ENCODE assay signal across 15 cellular contexts in genomic region chr4:174672276-174672675, GRCh38.
"Had no signal": no experiment of that assay in that cellular context is flagged by ENCODE, and none has a peak within 500 bp of the region (broad histone marks: within the 10 kb centered on the region; RNA-seq: fewer than 3 reads in every experiment).

No MANE protein-coding gene starts in this region.

- H3K27ac ChIP-seq: lower lobe of right lung, parathyroid adenoma had no signal

- H3K36me3 ChIP-seq: lower lobe of right lung had no signal

- H2AFZ ChIP-seq: parathyroid adenoma had no signal

- H3K4me3 ChIP-seq: lower lobe of right lung had no signal

- H3K4me3 Mint-ChIP-seq: activated CD8-positive, alpha-beta memory T cell treated with anti-CD3 and anti-CD28 coated beads, Interleukin-2, amount 10 ng/mL, durations not matched to agents 7 days and 5 days; activated naive CD8-positive, alpha-beta T cell treated with anti-CD3 and anti-CD28 coated beads for 36 hours; activated T-cell treated with anti-CD3 and anti-CD28 coated beads, Interleukin-2, amount 50 U/mL, for 4 hours; naive B cell; stimulated activated naive CD8-positive, alpha-beta T cell treated with anti-CD3 and anti-CD28 coated beads, Interleukin-15, amount 100 ng/mL, for 72 hours; T-helper 2 cell treated with Interferon-gamma antibody and Interleukin-4, amounts not matched to agents 5 μg/mL and 100 μg/mL, for 36 hours had no signal

- H3K27ac Mint-ChIP-seq: activated CD8-positive, alpha-beta memory T cell treated with anti-CD3 and anti-CD28 coated beads, Interleukin-2, amount 10 ng/mL, durations not matched to agents 7 days and 5 days; activated naive CD8-positive, alpha-beta T cell treated with anti-CD3 and anti-CD28 coated beads for 36 hours; naive B cell; stimulated activated naive CD8-positive, alpha-beta T cell treated with anti-CD3 and anti-CD28 coated beads, Interleukin-15, amount 100 ng/mL, for 72 hours; T-helper 2 cell treated with Interferon-gamma antibody and Interleukin-4, amounts not matched to agents 5 μg/mL and 100 μg/mL, for 36 hours had no signal

- H3K9me3 ChIP-seq: lower lobe of right lung had no signal

- H3K9ac ChIP-seq: parathyroid adenoma had no signal

- H3K79me2 ChIP-seq: parathyroid adenoma had no signal

- H3K4me1 ChIP-seq: lower lobe of right lung, parathyroid adenoma had no signal

- DNase-seq: activated CD4-positive, alpha-beta T cell treated with anti-CD3 and anti-CD28 coated beads for 1 hour; activated CD4-positive, alpha-beta T cell treated with anti-CD3 and anti-CD28 coated beads, Interleukin-2, amount 50 U/mL, for 48 hours; activated CD8-positive, alpha-beta memory T cell treated with anti-CD3 and anti-CD28 coated beads, Interleukin-2, amount 10 ng/mL, durations not matched to agents 7 days and 5 days; activated gamma-delta T cell; activated naive CD8-positive, alpha-beta T cell treated with anti-CD3 and anti-CD28 coated beads for 36 hours; activated T-cell treated with anti-CD3 and anti-CD28 coated beads, Interleukin-2, amount 50 U/mL, for 4 hours; anterior cingulate cortex; hypothalamus; lower lobe of right lung; naive B cell; retina; stimulated activated CD4-positive, alpha-beta T cell treated with anti-CD3 and anti-CD28 coated beads, Interleukin-4, amount 100 ng/mL, for 24 hours; stimulated activated naive CD8-positive, alpha-beta T cell treated with anti-CD3 and anti-CD28 coated beads, Interleukin-15, amount 100 ng/mL, for 72 hours had no signal

- H3K4me1 Mint-ChIP-seq: activated CD8-positive, alpha-beta memory T cell treated with anti-CD3 and anti-CD28 coated beads, Interleukin-2, amount 10 ng/mL, durations not matched to agents 7 days and 5 days; activated naive CD8-positive, alpha-beta T cell treated with anti-CD3 and anti-CD28 coated beads for 36 hours; naive B cell; stimulated activated naive CD8-positive, alpha-beta T cell treated with anti-CD3 and anti-CD28 coated beads, Interleukin-15, amount 100 ng/mL, for 72 hours had no signal

- H3K36me3 Mint-ChIP-seq: activated CD8-positive, alpha-beta memory T cell treated with anti-CD3 and anti-CD28 coated beads, Interleukin-2, amount 10 ng/mL, durations not matched to agents 7 days and 5 days; activated naive CD8-positive, alpha-beta T cell treated with anti-CD3 and anti-CD28 coated beads for 36 hours; naive B cell had no signal

- H3K27me3 Mint-ChIP-seq: activated CD8-positive, alpha-beta memory T cell treated with anti-CD3 and anti-CD28 coated beads, Interleukin-2, amount 10 ng/mL, durations not matched to agents 7 days and 5 days had no signal

- ATAC-seq: activated CD8-positive, alpha-beta memory T cell treated with anti-CD3 and anti-CD28 coated beads, Interleukin-2, amount 10 ng/mL, durations not matched to agents 7 days and 5 days; activated T-cell treated with anti-CD3 and anti-CD28 coated beads, Interleukin-2, amount 50 U/mL, for 4 hours; lower lobe of right lung; stimulated activated naive CD8-positive, alpha-beta T cell treated with anti-CD3 and anti-CD28 coated beads, Interleukin-15, amount 100 ng/mL, for 72 hours had no signal

- H3K9me3 Mint-ChIP-seq: activated naive CD8-positive, alpha-beta T cell treated with anti-CD3 and anti-CD28 coated beads for 36 hours; activated T-cell treated with anti-CD3 and anti-CD28 coated beads, Interleukin-2, amount 50 U/mL, for 4 hours; naive B cell; stimulated activated naive CD8-positive, alpha-beta T cell treated with anti-CD3 and anti-CD28 coated beads, Interleukin-15, amount 100 ng/mL, for 72 hours; T-helper 2 cell treated with Interferon-gamma antibody and Interleukin-4, amounts not matched to agents 5 μg/mL and 100 μg/mL, for 36 hours had no signal
